In genomic region chr2:219627105-219628100, GRCh38 we compare ENCODE assay signal across 1 cellular context.
TF ChIP-seq lines count a peak whose summit lies in the region.

A gene with protein sequence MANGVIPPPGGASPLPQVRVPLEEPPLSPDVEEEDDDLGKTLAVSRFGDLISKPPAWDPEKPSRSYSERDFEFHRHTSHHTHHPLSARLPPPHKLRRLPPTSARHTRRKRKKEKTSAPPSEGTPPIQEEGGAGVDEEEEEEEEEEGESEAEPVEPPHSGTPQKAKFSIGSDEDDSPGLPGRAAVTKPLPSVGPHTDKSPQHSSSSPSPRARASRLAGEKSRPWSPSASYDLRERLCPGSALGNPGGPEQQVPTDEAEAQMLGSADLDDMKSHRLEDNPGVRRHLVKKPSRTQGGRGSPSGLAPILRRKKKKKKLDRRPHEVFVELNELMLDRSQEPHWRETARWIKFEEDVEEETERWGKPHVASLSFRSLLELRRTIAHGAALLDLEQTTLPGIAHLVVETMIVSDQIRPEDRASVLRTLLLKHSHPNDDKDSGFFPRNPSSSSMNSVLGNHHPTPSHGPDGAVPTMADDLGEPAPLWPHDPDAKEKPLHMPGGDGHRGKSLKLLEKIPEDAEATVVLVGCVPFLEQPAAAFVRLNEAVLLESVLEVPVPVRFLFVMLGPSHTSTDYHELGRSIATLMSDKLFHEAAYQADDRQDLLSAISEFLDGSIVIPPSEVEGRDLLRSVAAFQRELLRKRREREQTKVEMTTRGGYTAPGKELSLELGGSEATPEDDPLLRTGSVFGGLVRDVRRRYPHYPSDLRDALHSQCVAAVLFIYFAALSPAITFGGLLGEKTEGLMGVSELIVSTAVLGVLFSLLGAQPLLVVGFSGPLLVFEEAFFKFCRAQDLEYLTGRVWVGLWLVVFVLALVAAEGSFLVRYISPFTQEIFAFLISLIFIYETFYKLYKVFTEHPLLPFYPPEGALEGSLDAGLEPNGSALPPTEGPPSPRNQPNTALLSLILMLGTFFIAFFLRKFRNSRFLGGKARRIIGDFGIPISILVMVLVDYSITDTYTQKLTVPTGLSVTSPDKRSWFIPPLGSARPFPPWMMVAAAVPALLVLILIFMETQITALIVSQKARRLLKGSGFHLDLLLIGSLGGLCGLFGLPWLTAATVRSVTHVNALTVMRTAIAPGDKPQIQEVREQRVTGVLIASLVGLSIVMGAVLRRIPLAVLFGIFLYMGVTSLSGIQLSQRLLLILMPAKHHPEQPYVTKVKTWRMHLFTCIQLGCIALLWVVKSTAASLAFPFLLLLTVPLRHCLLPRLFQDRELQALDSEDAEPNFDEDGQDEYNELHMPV (plus strand): TSS chr2:219627630. CDS start chr2:219627993, 363 bp downstream.

TF ChIP-seq in HCT116, 20 proteins besides CTCF, POLR2A, EP300 and RAD21 (continued from another document):
- TF ChIP-seq ATF3 (IDR thresholded peaks at IDR 0.05) (no peak), ZFX (IDR thresholded peaks at IDR 0.05) (peak; percentile 86; the same call in 1 of the 2 replicates), SIN3A (IDR thresholded peaks at IDR 0.05; ENCODE audit: low read depth) (no peak), JUND (IDR thresholded peaks at IDR 0.05) (no peak), EZH2 (IDR thresholded peaks at IDR 0.05) (no peak), SRF (IDR thresholded peaks at IDR 0.05; ENCODE audit: low read depth) (no peak), EGR1 (IDR thresholded peaks at IDR 0.05; ENCODE audit: low read depth) (peak; percentile 88), ZBTB33 (IDR thresholded peaks at IDR 0.05; ENCODE audit: extremely low read depth, insufficient replicate concordance, low read length) (no peak), FOSL1 (IDR thresholded peaks at IDR 0.05; ENCODE audit: low read depth) (no peak), ELF1 (IDR thresholded peaks at IDR 0.05; ENCODE audit: borderline replicate concordance, low read depth) (no peak), SP1 (IDR thresholded peaks at IDR 0.05; ENCODE audit: low read depth) (no peak)
TF ChIP-seq in HCT116: peak in this region for 4.
